In the genomic region with DNA sequence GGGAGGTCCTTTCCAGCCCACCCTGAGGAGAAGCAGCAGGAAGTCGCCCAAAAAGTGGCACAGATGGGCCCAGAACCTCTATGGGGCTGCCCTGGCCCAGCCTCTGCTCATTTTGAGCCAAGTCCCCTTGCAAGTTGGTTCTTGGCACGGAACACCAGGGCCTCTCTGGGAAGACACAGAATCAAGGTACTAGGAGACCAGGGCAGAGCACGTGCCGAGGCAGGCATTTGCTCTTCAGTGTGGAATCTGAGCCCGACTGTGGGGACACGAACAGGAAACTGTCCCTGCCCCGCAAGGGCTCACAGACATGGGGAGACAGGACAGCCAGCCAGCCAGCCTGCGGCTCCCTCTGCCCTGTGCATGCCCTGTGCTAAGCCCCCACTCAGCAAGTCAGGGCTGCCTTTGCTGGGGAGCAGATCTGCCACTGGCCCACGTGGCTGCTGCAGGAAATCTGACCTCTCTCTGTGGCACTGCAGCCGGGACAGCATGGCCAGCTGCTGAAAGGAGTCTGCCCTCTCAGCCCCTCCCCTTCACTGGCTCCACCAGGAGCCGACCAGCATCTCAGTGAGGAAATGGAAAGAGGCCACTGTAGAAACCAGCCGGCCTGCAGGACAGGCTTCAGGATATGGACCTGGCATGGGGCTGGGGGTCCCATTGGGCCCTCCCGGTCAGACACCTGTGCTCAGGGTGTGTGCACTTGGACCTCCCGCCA, we compare ENCODE assay signal across 1 cellular context.
TF ChIP-seq lines count a peak whose summit lies in the region.

No MANE protein-coding gene starts in this region.

TF ChIP-seq in H1, 55 proteins besides CTCF, POLR2A, EP300 and RAD21:
- TF ChIP-seq CEBPB (IDR thresholded peaks at IDR 0.05; ENCODE audit: low read depth, low read length) (no peak), TBP (IDR thresholded peaks at IDR 0.05; ENCODE audit: low read depth, low read length) (no peak), ZNF274 (IDR thresholded peaks at IDR 0.05; ENCODE audit: borderline replicate concordance, extremely low read depth, low read length) (no peak), POU5F1 (IDR thresholded peaks at IDR 0.05; ENCODE audit: low read depth, low read length) (no peak), SP1 (IDR thresholded peaks at IDR 0.05; ENCODE audit: low read depth, low read length) (no peak), SIRT6 (IDR thresholded peaks at IDR 0.05; ENCODE audit: low read length) (no peak), GABPA (IDR thresholded peaks at IDR 0.05; ENCODE audit: borderline replicate concordance, insufficient read depth, low read length) (no peak)
- TF ChIP-seq, protein P1, sequence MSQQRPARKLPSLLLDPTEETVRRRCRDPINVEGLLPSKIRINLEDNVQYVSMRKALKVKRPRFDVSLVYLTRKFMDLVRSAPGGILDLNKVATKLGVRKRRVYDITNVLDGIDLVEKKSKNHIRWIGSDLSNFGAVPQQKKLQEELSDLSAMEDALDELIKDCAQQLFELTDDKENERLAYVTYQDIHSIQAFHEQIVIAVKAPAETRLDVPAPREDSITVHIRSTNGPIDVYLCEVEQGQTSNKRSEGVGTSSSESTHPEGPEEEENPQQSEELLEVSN (IDR thresholded peaks at IDR 0.05), result no peak
